ENCODE assay signal across 14 cellular contexts in genomic region chr2:108805782-108806181, GRCh38.
"Had no signal": no experiment of that assay in that cellular context is flagged by ENCODE, and none has a peak within 500 bp of the region (broad histone marks: within the 10 kb centered on the region; RNA-seq: fewer than 3 reads in every experiment).

No MANE protein-coding gene starts in this region.

- H3K4me1 Mint-ChIP-seq: activated naive CD8-positive, alpha-beta T cell treated with anti-CD3 and anti-CD28 coated beads, Interleukin-2, amount 10 ng/mL, durations not matched to agents 7 days and 5 days; naive B cell had no signal

- DNase-seq: activated CD4-positive, alpha-beta T cell treated with anti-CD3 and anti-CD28 coated beads for 1 hour; activated CD4-positive, alpha-beta T cell treated with anti-CD3 and anti-CD28 coated beads, Interleukin-2, amount 50 U/mL, for 4 hours; activated naive CD4-positive, alpha-beta T cell; activated naive CD8-positive, alpha-beta T cell treated with anti-CD3 and anti-CD28 coated beads, Interleukin-2, amount 10 ng/mL, durations not matched to agents 7 days and 5 days; activated T-cell treated with anti-CD3 and anti-CD28 coated beads for 4 hours; cortex of kidney; effector memory CD4-positive, alpha-beta T cell; heart left ventricle; naive B cell; T1000; tibial artery; uterus had no signal

- H3K27ac ChIP-seq: heart left ventricle, parathyroid adenoma, tibial artery, uterus had no signal

- H3K27ac Mint-ChIP-seq: activated naive CD8-positive, alpha-beta T cell treated with anti-CD3 and anti-CD28 coated beads, Interleukin-2, amount 10 ng/mL, durations not matched to agents 7 days and 5 days; stimulated activated memory B cell treated with anti-CD40 and anti-IgM and Interleukin-4, amounts not matched to agents 10 μg/mL and 1 μg/mL and 100 μg/mL, for 72 hours had no signal

- H3K27me3 Mint-ChIP-seq: activated naive CD8-positive, alpha-beta T cell treated with anti-CD3 and anti-CD28 coated beads, Interleukin-2, amount 10 ng/mL, durations not matched to agents 7 days and 5 days; naive B cell; stimulated activated memory B cell treated with anti-CD40 and anti-IgM and Interleukin-4, amounts not matched to agents 10 μg/mL and 1 μg/mL and 100 μg/mL, for 72 hours had no signal

- H3K4me3 Mint-ChIP-seq: activated naive CD8-positive, alpha-beta T cell treated with anti-CD3 and anti-CD28 coated beads, Interleukin-2, amount 10 ng/mL, durations not matched to agents 7 days and 5 days; naive B cell; stimulated activated memory B cell treated with anti-CD40 and anti-IgM and Interleukin-4, amounts not matched to agents 10 μg/mL and 1 μg/mL and 100 μg/mL, for 72 hours had no signal
